ENCODE assay signal across 8 cellular contexts in genomic region chr5:115414406-115415142, GRCh38.
DNase-seq lines count a peak whose midpoint lies in the region; ATAC-seq and TF ChIP-seq lines count a peak whose summit lies in the region.

No MANE protein-coding gene starts in this region.

- H2AFZ ChIP-seq in neural progenitor cell (replicated peaks) = no peak overlapping the region

- peak overlapping the region; percentile 67 for H3K27ac Mint-ChIP-seq in neural progenitor cell

- in situ Hi-C loops in G401 (cut with HindIII; ENCODE audit: low sequenced_read_pairs) = no loop called here

- no peaks in the 10 kb centered on the region for H3F3A ChIP-seq in neural progenitor cell (ENCODE audit: low read depth)

- no peak overlapping the region for H3K9ac ChIP-seq in neural progenitor cell

- ATAC-seq in HG02885 (IDR thresholded peaks at IDR 0.05; ENCODE audit: poor library complexity, unreplicated experiment) = peak; percentile 50

- no peaks in the 10 kb centered on the region for H3K27me3 ChIP-seq in neural progenitor cell

- peak; percentile 77 for DNase-seq in GM04503 (ENCODE audit: low read depth)
- no peak for DNase-seq in neural progenitor cell (ENCODE audit: low spot score)
- DNase-seq in NCI-H446 (lab: John Stamatoyannopoulos, UW) = no peak
- no peak for DNase-seq in hypothalamus (lab: John Stamatoyannopoulos, UW)
- DNase-seq in DMS153 (lab: John Stamatoyannopoulos, UW) = no peak
- no peak for DNase-seq in G401 (ENCODE audit: low spot score)

- H3K79me2 ChIP-seq in neural progenitor cell (ENCODE audit: low read depth) = no peaks in the 10 kb centered on the region

- H3K4me1 ChIP-seq in neural progenitor cell = peaks cover 7% of the 10 kb centered on the region

- no peaks in the 10 kb centered on the region for H3K36me3 ChIP-seq in neural progenitor cell

- no peaks in the 10 kb centered on the region for H3K27me3 Mint-ChIP-seq in neural progenitor cell (ENCODE audit: insufficient read depth, low read depth)

- H3K4me2 ChIP-seq in neural progenitor cell = peak overlapping the region; percentile 22

- no peak overlapping the region for H3K4me3 ChIP-seq in neural progenitor cell

- H3K4me1 Mint-ChIP-seq in neural progenitor cell = peaks cover 21% of the 10 kb centered on the region

- H3K9me3 ChIP-seq in neural progenitor cell (ENCODE audit: low read depth) = no peaks in the 10 kb centered on the region

- H4K20me1 ChIP-seq in neural progenitor cell (ENCODE audit: low read depth) = no peaks in the 10 kb centered on the region

- H3K4me3 Mint-ChIP-seq in neural progenitor cell = no peak overlapping the region

- H3K9me3 Mint-ChIP-seq in neural progenitor cell = no peaks in the 10 kb centered on the region

- H3K36me3 Mint-ChIP-seq in neural progenitor cell = no peaks in the 10 kb centered on the region

- no peak for TF ChIP-seq CTCF in neural progenitor cell (IDR thresholded peaks at IDR 0.05)

- H3K27ac ChIP-seq in cingulate gyrus (ENCODE audit: low read depth, low read length) = peak overlapping the region; percentile 6
- no peak overlapping the region for H3K27ac ChIP-seq in neural progenitor cell
